ENCODE assay signal across 8 cellular contexts in genomic region chr17:3892095-3892998, GRCh38. TPM values are rescaled to one million over a fixed set of nuclear protein-coding genes. Genes with fewer than 3 reads are reported as not detected.
DNase-seq lines count a peak whose midpoint lies in the region; ATAC-seq, FAIRE-seq and TF ChIP-seq lines count a peak whose summit lies in the region.

No MANE protein-coding gene starts in this region.

- peaks cover 58% of the 10 kb centered on the region for H3K4me1 ChIP-seq in endothelial cell of umbilical vein (ENCODE audit: control insufficient read depth, extremely low read depth, insufficient read depth, low read length)

- no peak for TF ChIP-seq POLR2A in endothelial cell of umbilical vein (IDR thresholded peaks at IDR 0.05; ENCODE audit: low read depth, low read length)

- peak overlapping the region; percentile 66 for H3K4me3 ChIP-seq in GM12864 (ENCODE audit: low read depth, low read length)
- H3K4me3 ChIP-seq in endothelial cell of umbilical vein (replicated peaks in 1 of 3; ENCODE audit: insufficient read depth in 1 of 3, low read depth in 1 of 3, low read length in 3 of 3): peak overlapping the region; percentile 41 to 59 (median 52)

- intact Hi-C loops in endothelial cell of umbilical vein (cut with micrococcal nuclease): loop anchor here (2.0 kb wide), 1 partner anchor 28 kb away; no protein-coding TSS in a partner anchor

- dilution Hi-C loops in endothelial cell of umbilical vein (cut with MboI; ENCODE audit: extremely low pct_ligation_motif_present, low sequenced_read_pairs): no loop called here

- TF ChIP-seq CTCF in GM12864 (IDR thresholded peaks at IDR 0.05; ENCODE audit: low read depth, low read length, missing control alignments) (no peak), endothelial cell of umbilical vein (IDR thresholded peaks at IDR 0.05; ENCODE audit: extremely low read depth in 1 of 2, insufficient read depth in 1 of 2, low read depth in 1 of 2, low read length in 2 of 2) (no peak)

- no TSS peak for BruUV-seq in endothelial cell of umbilical vein (replicated peaks; lab: Mats Ljungman, UMichigan)

- H3K9me3 ChIP-seq in endothelial cell of umbilical vein (replicated peaks; ENCODE audit: control insufficient read depth, insufficient read depth, low read length): no peaks in the 10 kb centered on the region

- no peaks in the 10 kb centered on the region for H4K20me1 ChIP-seq in endothelial cell of umbilical vein (replicated peaks; ENCODE audit: control insufficient read depth, extremely low read depth, insufficient read depth, low read length)

- DNase-seq in GM12864 (ENCODE audit: low read depth): no peak
- DNase-seq in NOMO-1 (lab: John Stamatoyannopoulos, UW; ENCODE audit: unreplicated experiment in 2 of 2): peak; percentile 47 to 52
- peak; percentile 77 for DNase-seq in activated CD8-positive, alpha-beta memory T cell treated with anti-CD3 and anti-CD28 coated beads, Interleukin-2, amount 50 U/mL, for 4 hours
- DNase-seq in endothelial cell of umbilical vein (ENCODE audit: low read depth, low spot score): peak; percentile 55
- peak; percentile 29 for DNase-seq in middle frontal gyrus (ENCODE audit: extremely low spot score, low spot score)
- peak; percentile 52 for DNase-seq in stimulated activated CD8-positive, alpha-beta memory T cell treated with anti-CD3 and anti-CD28 coated beads, Interleukin-4, amount 100 ng/mL, for 24 hours (ENCODE audit: low read depth)

- ATAC-seq in HG02840 (IDR thresholded peaks at IDR 0.05; ENCODE audit: low FRiP score, unreplicated experiment): peak; percentile 5
- ATAC-seq in GM19328 (IDR thresholded peaks at IDR 0.05; ENCODE audit: unreplicated experiment): no peak

- no peak overlapping the region for H3K27ac ChIP-seq in endothelial cell of umbilical vein (ENCODE audit: insufficient read depth, low read depth, low read length)

- POLR2A ChIA-PET in endothelial cell of umbilical vein (lab: Charles Lee): no interaction called here

- no peaks in the 10 kb centered on the region for H3K27me3 ChIP-seq in endothelial cell of umbilical vein (ENCODE audit: control insufficient read depth in 2 of 2, insufficient read depth in 2 of 2, low read length in 2 of 2)

- H3K36me3 ChIP-seq in endothelial cell of umbilical vein (ENCODE audit: control insufficient read depth in 2 of 2, extremely low read depth in 1 of 2, insufficient read depth in 2 of 2, low read length in 2 of 2): no peaks in the 10 kb centered on the region

- CTCF ChIA-PET in endothelial cell of umbilical vein (lab: Charles Lee): interaction anchor here (1.0 to 9.2 kb wide), 4 partner anchors 12 to 47 kb away, joined by 3 to 82 read pairs (median 16); partner anchors contain the start of gene NCBP3

- no peaks in the 10 kb centered on the region for H3K9me1 ChIP-seq in endothelial cell of umbilical vein (replicated peaks; ENCODE audit: control insufficient read depth, extremely low read depth, insufficient read depth, low read length)

- H3K9ac ChIP-seq in endothelial cell of umbilical vein (replicated peaks; ENCODE audit: extremely low read depth, insufficient read depth, low read length): no peak overlapping the region

- peaks cover 14% of the 10 kb centered on the region for H3K79me2 ChIP-seq in endothelial cell of umbilical vein (ENCODE audit: control insufficient read depth, insufficient read depth, low read length)

- peak overlapping the region; percentile 71 for H2AFZ ChIP-seq in endothelial cell of umbilical vein (ENCODE audit: low read depth, low read length)

- peak overlapping the region; percentile 1 for H3K4me2 ChIP-seq in endothelial cell of umbilical vein (ENCODE audit: insufficient read depth, low read length)

- FAIRE-seq in endothelial cell of umbilical vein (lab: Jason Lieb, UNC): no peak

TF ChIP-seq in endothelial cell of umbilical vein, 7 proteins besides CTCF, POLR2A, EP300 and RAD21:
- TF ChIP-seq POLR2AphosphoS5 (IDR thresholded peaks at IDR 0.05; ENCODE audit: insufficient read depth, low read depth, low read length): no peak
- TF ChIP-seq JUN (IDR thresholded peaks at IDR 0.05; ENCODE audit: borderline replicate concordance, insufficient read depth, insufficient read length, low read depth): no peak
- TF ChIP-seq, protein P1, sequence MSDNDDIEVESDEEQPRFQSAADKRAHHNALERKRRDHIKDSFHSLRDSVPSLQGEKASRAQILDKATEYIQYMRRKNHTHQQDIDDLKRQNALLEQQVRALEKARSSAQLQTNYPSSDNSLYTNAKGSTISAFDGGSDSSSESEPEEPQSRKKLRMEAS (IDR thresholded peaks at IDR 0.05; ENCODE audit: insufficient read depth, insufficient read length): peak; percentile 74
- no peak for TF ChIP-seq FOS (IDR thresholded peaks at IDR 0.05; ENCODE audit: borderline replicate concordance, insufficient read depth, low read length)
TF ChIP-seq in endothelial cell of umbilical vein: peak in this region for 1.

RNA-seq across cellular contexts. Expression of gene CAMKK1, which starts 0.5 kb away (rescaled TPM):
- total RNA-seq in endothelial cell of umbilical vein: 5.7 and 6.1 TPM in 2 replicates
- 4.3 and 4.5 TPM in 2 replicates for polyA plus RNA-seq in endothelial cell of umbilical vein
- polyA plus RNA-seq in endothelial cell of umbilical vein (2011; cell fraction: cytosol; rRNA removed): 3.1 and 3.6 TPM in 2 replicates
- 12.1 and 12.3 TPM in 2 replicates for polyA plus RNA-seq in endothelial cell of umbilical vein (2011; cell fraction: nucleus; rRNA removed)
- polyA plus RNA-seq in endothelial cell of umbilical vein (2012): 4.0 and 5.3 TPM in 2 replicates
- 3.2 and 5.7 TPM in 2 replicates for polyA minus RNA-seq in endothelial cell of umbilical vein
- polyA minus RNA-seq in endothelial cell of umbilical vein (2011; cell fraction: cytosol; rRNA and poly(A)+ RNA removed): 10.8 TPM
- 4.3 and 5.5 TPM in 2 replicates for polyA minus RNA-seq in endothelial cell of umbilical vein (2011; cell fraction: nucleus; rRNA and poly(A)+ RNA removed)

RNA-seq across cellular contexts. Expression of gene P2RX1, which starts 23.9 kb away (rescaled TPM):
- not detected in 2 replicates for total RNA-seq in endothelial cell of umbilical vein
- 0.05 TPM in 1 of 2 replicates, not detected in the other for polyA plus RNA-seq in endothelial cell of umbilical vein
- polyA plus RNA-seq in endothelial cell of umbilical vein (2011; cell fraction: cytosol; rRNA removed): 0.03 TPM in 1 of 2 replicates, not detected in the other
- polyA plus RNA-seq in endothelial cell of umbilical vein (2011; cell fraction: nucleus; rRNA removed): 0.05 and 0.08 TPM in 2 replicates
- polyA plus RNA-seq in endothelial cell of umbilical vein (2012): 0.10 TPM in 1 of 2 replicates, not detected in the other
- polyA minus RNA-seq in endothelial cell of umbilical vein: 0.17 TPM in 1 of 2 replicates, not detected in the other
- polyA minus RNA-seq in endothelial cell of umbilical vein (2011; cell fraction: cytosol; rRNA and poly(A)+ RNA removed): not detected
- polyA minus RNA-seq in endothelial cell of umbilical vein (2011; cell fraction: nucleus; rRNA and poly(A)+ RNA removed): not detected in 2 replicates

RNA-seq across cellular contexts. Expression of gene NCBP3, which starts 46.3 kb away (rescaled TPM):
- total RNA-seq in endothelial cell of umbilical vein: 51.1 and 52.2 TPM in 2 replicates
- 13.7 and 18.2 TPM in 2 replicates for polyA plus RNA-seq in endothelial cell of umbilical vein
- polyA plus RNA-seq in endothelial cell of umbilical vein (2011; cell fraction: cytosol; rRNA removed): 11.9 and 12.1 TPM in 2 replicates
- 62.7 and 82.9 TPM in 2 replicates for polyA plus RNA-seq in endothelial cell of umbilical vein (2011; cell fraction: nucleus; rRNA removed)
- 38.9 and 40.6 TPM in 2 replicates for polyA plus RNA-seq in endothelial cell of umbilical vein (2012)
- 23.0 and 28.6 TPM in 2 replicates for polyA minus RNA-seq in endothelial cell of umbilical vein
- polyA minus RNA-seq in endothelial cell of umbilical vein (2011; cell fraction: cytosol; rRNA and poly(A)+ RNA removed): 7.9 TPM
- 27.6 and 51.3 TPM in 2 replicates for polyA minus RNA-seq in endothelial cell of umbilical vein (2011; cell fraction: nucleus; rRNA and poly(A)+ RNA removed)
